Comparison of ENCODE assay signal across 11 cellular contexts in the genomic region with DNA sequence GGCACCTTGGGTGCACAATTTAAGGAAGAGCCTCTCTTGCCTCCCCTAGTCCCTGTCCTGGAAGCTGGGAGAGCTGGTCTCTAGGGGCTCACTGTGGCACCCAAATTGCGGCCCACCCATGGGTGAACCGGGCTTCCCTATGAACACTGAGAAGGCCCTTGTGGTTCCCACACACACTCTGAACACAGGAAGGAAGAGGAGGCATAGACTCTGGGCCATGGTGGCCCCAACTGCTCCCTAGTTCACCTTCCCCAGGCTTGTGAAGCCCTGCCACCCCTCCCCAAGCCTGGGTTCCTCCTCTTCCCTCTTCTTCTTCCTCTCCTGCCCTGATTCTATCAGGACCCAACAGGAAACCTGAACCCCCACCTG. TPM values are rescaled to one million over a fixed set of nuclear protein-coding genes. Genes with fewer than 3 reads are reported as not detected.
DNase-seq lines count a peak whose midpoint lies in the region; ATAC-seq and TF ChIP-seq lines count a peak whose summit lies in the region.
"Had no signal": no experiment of that assay in that cellular context is flagged by ENCODE, and none has a peak within 500 bp of the region (broad histone marks: within the 10 kb centered on the region; RNA-seq: fewer than 3 reads in every experiment).

No MANE protein-coding gene starts in this region.

- H3K9me3 ChIP-seq in Karpas-422 (ENCODE audit: low read length), result no peaks in the 10 kb centered on the region
- H3K9me3 ChIP-seq in body of pancreas, result no peaks in the 10 kb centered on the region
- H3K9me3 ChIP-seq in neutrophil, result no peaks in the 10 kb centered on the region

- WGBS in body of pancreas, 2 donors, result 92 to 100% methylated on average over 2 of the region's 2 CpGs

- H3K27me3 ChIP-seq in Karpas-422 (ENCODE audit: low read length) (no peaks in the 10 kb centered on the region), body of pancreas (no peaks in the 10 kb centered on the region), neutrophil (peaks cover 10% of the 10 kb centered on the region)
- H3K27me3 ChIP-seq: brain microvascular endothelial cell had no signal

- H3K27ac ChIP-seq in C4-2B (peak overlapping the region; percentile 96), Karpas-422 (ENCODE audit: low read length) (peak overlapping the region; percentile 42; the same call in 1 of the 2 replicates), body of pancreas (peak overlapping the region in 3 of 4 donors; percentile 36 to 88 (median 86)), neutrophil (peak overlapping the region; percentile 38)
- H3K27ac ChIP-seq: brain microvascular endothelial cell had no signal

- intact Hi-C loops in body of pancreas (cut with DNase I), result no loop called here

- peaks cover 22% of the 10 kb centered on the region for H4K20me1 ChIP-seq in Karpas-422 (ENCODE audit: insufficient read depth, low read depth, low read length)

- DNase-seq in Karpas-422 (no peak), body of pancreas (no peak), AG08395 (ENCODE audit: low spot score) (no peak), NOMO-1 treated with DMSO at 0.1 percent for 48 hours (lab: John Stamatoyannopoulos, UW; ENCODE audit: unreplicated experiment) (no peak), amygdala (lab: John Stamatoyannopoulos, UW) (no peak), nucleus accumbens (lab: John Stamatoyannopoulos, UW) (no peak)
- DNase-seq: activated B cell treated with CpG ODN at 0.5 μM for 24 hours, brain microvascular endothelial cell, foreskin melanocyte had no signal

- TF ChIP-seq POLR2A in body of pancreas (IDR thresholded peaks at IDR 0.05), result no peak

- no peak for TF ChIP-seq CTCF in C4-2B (conservative IDR thresholded peaks at IDR 0.05)
- no peak for TF ChIP-seq CTCF in body of pancreas (IDR thresholded peaks at IDR 0.05)
- no peak for TF ChIP-seq CTCF in neutrophil (IDR thresholded peaks at IDR 0.05)

- H3K79me2 ChIP-seq in Karpas-422 (ENCODE audit: low read length), result peaks cover 84% of the 10 kb centered on the region

- no peaks in the 10 kb centered on the region for H3K9me2 ChIP-seq in Karpas-422 (replicated peaks; ENCODE audit: insufficient read depth, low read length)

- peaks cover 57% of the 10 kb centered on the region for H3K4me1 ChIP-seq in Karpas-422 (ENCODE audit: low read length)
- H3K4me1 ChIP-seq in body of pancreas, result peaks cover 61% of the 10 kb centered on the region
- H3K4me1 ChIP-seq in neutrophil (ENCODE audit: control insufficient read depth in 1 of 2, insufficient read depth in 1 of 2, low read depth in 1 of 2, low read length in 1 of 2), result peaks cover 37 to 41% of the 10 kb centered on the region in 2 experiments

- H2AFZ ChIP-seq in Karpas-422 (ENCODE audit: low read length), result no peak overlapping the region

- no peak for ATAC-seq in body of pancreas

- H3K9ac ChIP-seq in Karpas-422 (ENCODE audit: low read length), result no peak overlapping the region

- H3K36me3 ChIP-seq in Karpas-422 (ENCODE audit: insufficient read depth, low read length), result no peaks in the 10 kb centered on the region
- no peaks in the 10 kb centered on the region for H3K36me3 ChIP-seq in body of pancreas (replicated peaks in 1 of 2; ENCODE audit: insufficient read depth in 1 of 2, low read depth in 2 of 2)
- H3K36me3 ChIP-seq in neutrophil, result no peaks in the 10 kb centered on the region

- no peak overlapping the region for H3K4me3 ChIP-seq in Karpas-422 (ENCODE audit: low read length)
- H3K4me3 ChIP-seq in body of pancreas, result no peak overlapping the region
- no peak overlapping the region for H3K4me3 ChIP-seq in neutrophil (ENCODE audit: low read depth in 1 of 2, low read length in 1 of 2)

- H3K4me2 ChIP-seq in Karpas-422 (ENCODE audit: low read depth, low read length, poor library complexity, severe bottlenecking), result no peak overlapping the region

RNA-seq across cellular contexts. Expression of a gene that starts 10.5 kb away (rescaled TPM):
- 52.0 and 103 TPM in 2 replicates for total RNA-seq in Karpas-422 (2014; rRNA removed; shearing (Covaris generic); ENCODE audit: low replicate concordance)
- total RNA-seq in body of pancreas, result 10 to 100 TPM; 22.3 to 88.0 TPM

Comparison
In these comparisons a context has a peak if more than half of its experiments do, and no peak if none do; other contexts are left out.
1. H3K27ac ChIP-seq: peak in every context shown above with its lines; median percentile 96 in C4-2B; 86 in body of pancreas; 42 in Karpas-422; 38 in neutrophil.